Comparison of ENCODE assay signal across 12 cellular contexts in the genomic region with DNA sequence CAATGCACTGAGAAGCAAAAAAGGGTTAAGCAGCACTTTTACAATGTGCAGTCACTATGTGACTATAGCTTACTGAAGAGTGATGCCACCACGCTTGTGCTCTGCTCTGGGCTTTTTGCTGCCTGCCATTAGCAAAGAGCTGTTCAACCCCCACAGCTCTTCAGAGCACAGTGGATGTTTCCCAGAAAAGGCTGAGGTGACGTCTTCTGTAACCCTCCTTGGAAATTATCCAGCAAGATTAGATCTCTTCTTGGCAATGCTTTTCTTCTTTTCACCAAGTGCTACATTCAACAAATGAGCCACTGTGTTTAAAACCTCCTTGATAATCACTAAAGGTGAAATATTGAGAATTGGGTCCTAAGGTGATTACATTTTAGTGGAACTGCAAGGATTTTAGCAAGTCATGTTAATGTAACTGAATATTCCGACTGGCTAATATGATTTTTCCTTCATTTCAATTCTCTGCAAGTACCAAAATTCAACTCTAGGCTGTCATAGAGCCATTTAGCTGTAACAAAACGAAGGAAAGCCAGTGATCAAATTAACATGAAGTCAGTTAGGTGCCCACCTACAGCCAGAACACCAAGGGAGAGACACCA. TPM values are rescaled to one million over a fixed set of nuclear protein-coding genes. Genes with fewer than 3 reads are reported as not detected.
DNase-seq lines count a peak whose midpoint lies in the region; ATAC-seq and TF ChIP-seq lines count a peak whose summit lies in the region.
"Had no signal": no experiment of that assay in that cellular context is flagged by ENCODE, and none has a peak within 500 bp of the region (broad histone marks: within the 10 kb centered on the region; RNA-seq: fewer than 3 reads in every experiment).

No MANE protein-coding gene starts in this region.

- no peak for ATAC-seq in effector memory CD8-positive, alpha-beta T cell (replicated peaks)
- ATAC-seq in sciatic nerve: peak; percentile 44

- H3K27ac Mint-ChIP-seq in effector memory CD8-positive, alpha-beta T cell: peak overlapping the region; percentile 78 to 95

- no peaks in the 10 kb centered on the region for H3K27me3 Mint-ChIP-seq in effector memory CD8-positive, alpha-beta T cell

- TF ChIP-seq CTCF in GM13976 (IDR thresholded peaks at IDR 0.05; ENCODE audit: borderline replicate concordance, control extremely low read depth, extremely low read depth, insufficient read depth, missing control alignments): no peak
- no peak for TF ChIP-seq CTCF in GM10266 (IDR thresholded peaks at IDR 0.05; ENCODE audit: control insufficient read depth, insufficient read depth, low read depth, missing control alignments)

- intact Hi-C loops in sciatic nerve (cut with DNase I): no loop called here

- in situ Hi-C loops in GM13976 (cut with MboI; ENCODE audit: low sequenced_read_pairs, unreplicated experiment): no loop called here

- peaks cover 30% of the 10 kb centered on the region for H3K36me3 Mint-ChIP-seq in effector memory CD8-positive, alpha-beta T cell (ENCODE audit: insufficient read depth)

- DNase-seq in DMS79 treated with DMSO at 0.1 percent for 48 hours (lab: John Stamatoyannopoulos, UW): peak; percentile 30
- no peak for DNase-seq in DMS79 (lab: John Stamatoyannopoulos, UW)
- DNase-seq in RPMI7951 (ENCODE audit: low read depth): peak; percentile 64
- DNase-seq in effector memory CD8-positive, alpha-beta T cell: no peak
- DNase-seq in sciatic nerve (ENCODE audit: low spot score): no peak
- no peak for DNase-seq in NK-92 treated with Interleukin-12 subunit alpha and Interleukin-12 subunit beta, amount 100 ng/mL, for 24 hours (lab: John Stamatoyannopoulos, UW)
- no peak for DNase-seq in GM13976 (ENCODE audit: low spot score)
- DNase-seq in GM10266 (ENCODE audit: extremely low spot score): no peak
- DNase-seq: activated CD4-positive, alpha-beta T cell treated with anti-CD3 and anti-CD28 coated beads for 48 hours; HCEC 1CT; Peyer's patch; posterior cingulate gyrus had no signal

- H3K9me3 Mint-ChIP-seq in effector memory CD8-positive, alpha-beta T cell: no peaks in the 10 kb centered on the region

- peak overlapping the region in 1 of 2 donors; percentile 43 for H3K4me3 Mint-ChIP-seq in effector memory CD8-positive, alpha-beta T cell

- peaks cover 73 to 83% of the 10 kb centered on the region in 2 donors for H3K4me1 Mint-ChIP-seq in effector memory CD8-positive, alpha-beta T cell (ENCODE audit: low read depth in 2 of 2)

RNA-seq across cellular contexts. Expression of gene ELOVL5, which starts 34.9 kb away (rescaled TPM):
- total RNA-seq in RPMI7951 (2014; rRNA removed; shearing (Covaris generic)): 71.0 and 91.3 TPM in 2 replicates
- total RNA-seq in sciatic nerve: 115 TPM

Comparison
In these comparisons a context has a peak if more than half of its experiments do, and no peak if none do; other contexts are left out.
1. DNase-seq: peak in DMS79 treated with DMSO at 0.1 percent for 48 hours (single experiment) and RPMI7951 (single experiment); none in DMS79 (single experiment), effector memory CD8-positive, alpha-beta T cell (0 of 3), sciatic nerve (single experiment), NK-92 treated with Interleukin-12 subunit alpha and Interleukin-12 subunit beta, amount 100 ng/mL, for 24 hours (single experiment), GM13976 (single experiment) and GM10266 (single experiment).